In the genomic region with DNA sequence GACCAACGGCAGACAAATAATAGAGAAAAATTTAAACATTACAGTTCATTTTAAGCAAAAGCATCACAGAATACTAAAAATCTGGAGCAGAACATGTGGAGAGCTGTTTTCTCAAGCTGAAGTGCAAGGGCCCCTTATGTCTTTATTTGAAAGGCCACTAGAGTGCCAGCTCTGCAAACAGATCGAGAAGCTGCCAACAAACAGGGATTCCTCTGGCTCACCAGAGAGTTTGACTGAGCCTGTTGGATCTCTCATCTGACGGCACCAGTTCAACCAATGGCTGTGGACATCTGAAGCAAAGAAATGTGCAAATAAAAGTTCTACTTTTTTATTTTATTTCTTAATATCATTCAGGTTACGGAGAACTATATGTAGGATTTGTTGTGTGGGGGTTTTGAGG, we compare ENCODE assay signal across 25 cellular contexts.
DNase-seq lines count a peak whose midpoint lies in the region; ATAC-seq and TF ChIP-seq lines count a peak whose summit lies in the region.
"Had no signal": no experiment of that assay in that cellular context is flagged by ENCODE, and none has a peak within 500 bp of the region (broad histone marks: within the 10 kb centered on the region; RNA-seq: fewer than 3 reads in every experiment).

No MANE protein-coding gene starts in this region.

- H3K27me3 Mint-ChIP-seq in chondrocyte (ENCODE audit: low read depth) (no peaks in the 10 kb centered on the region), osteocyte (ENCODE audit: unreplicated experiment) (no peaks in the 10 kb centered on the region)
- H3K27me3 Mint-ChIP-seq: type B pancreatic cell had no signal

- H3K4me3 Mint-ChIP-seq in chondrocyte (ENCODE audit: unreplicated experiment) (no peak overlapping the region), osteocyte (ENCODE audit: unreplicated experiment) (no peak overlapping the region)
- H3K4me3 Mint-ChIP-seq: activated naive CD8-positive, alpha-beta T cell; CD8-positive, alpha-beta T cell; memory B cell; naive B cell; stimulated activated naive CD8-positive, alpha-beta T cell treated with anti-CD3 and anti-CD28 coated beads, Interleukin-15, Interleukin-2, amounts not matched to agents 100 ng/mL and 50 ng/mL, for 24 hours; T-helper 2 cell treated with Interferon-gamma antibody and Interleukin-4, amounts not matched to agents 5 μg/mL and 100 μg/mL, for 36 hours; type B pancreatic cell had no signal

- TF ChIP-seq CTCF in chondrocyte (IDR thresholded peaks at IDR 0.05) (no peak), osteocyte (IDR thresholded peaks at IDR 0.05) (no peak), GM10266 (IDR thresholded peaks at IDR 0.05; ENCODE audit: control insufficient read depth, insufficient read depth, low read depth, missing control alignments) (no peak)

- peaks cover 40% of the 10 kb centered on the region for H3K36me3 Mint-ChIP-seq in chondrocyte (ENCODE audit: low read depth)
- H3K36me3 Mint-ChIP-seq in osteocyte (ENCODE audit: unreplicated experiment), result peaks cover 64% of the 10 kb centered on the region
- H3K36me3 Mint-ChIP-seq: activated naive CD8-positive, alpha-beta T cell; CD8-positive, alpha-beta T cell; memory B cell; naive B cell had no signal

- H3K9me3 Mint-ChIP-seq in chondrocyte (ENCODE audit: low read depth) (no peaks in the 10 kb centered on the region), osteocyte (ENCODE audit: unreplicated experiment) (no peaks in the 10 kb centered on the region)
- H3K9me3 Mint-ChIP-seq: CD8-positive, alpha-beta T cell; memory B cell; naive B cell; stimulated activated naive CD8-positive, alpha-beta T cell treated with anti-CD3 and anti-CD28 coated beads, Interleukin-15, Interleukin-2, amounts not matched to agents 100 ng/mL and 50 ng/mL, for 24 hours; T-helper 2 cell treated with Interferon-gamma antibody and Interleukin-4, amounts not matched to agents 5 μg/mL and 100 μg/mL, for 36 hours; type B pancreatic cell had no signal

- H3K4me1 Mint-ChIP-seq in chondrocyte (ENCODE audit: low read depth) (peaks cover 56% of the 10 kb centered on the region), osteocyte (ENCODE audit: unreplicated experiment) (peaks cover 54% of the 10 kb centered on the region)
- H3K4me1 Mint-ChIP-seq: memory B cell, naive B cell had no signal

- no peak for ATAC-seq in GM18909 (IDR thresholded peaks at IDR 0.05; ENCODE audit: poor library complexity, unreplicated experiment)
- ATAC-seq: CD8-positive, alpha-beta T cell; SK-N-SH treated with all-trans-retinoic acid at 6 μM for 48 hours had no signal

- DNase-seq in NCI-H1105 treated with DMSO at 0.1 percent for 48 hours (lab: John Stamatoyannopoulos, UW) (peak; percentile 38), NCI-H1105 (lab: John Stamatoyannopoulos, UW) (no peak), NCI-H1092 (lab: John Stamatoyannopoulos, UW) (peak; percentile 62), chondrocyte (ENCODE audit: low spot score) (no peak), osteocyte (ENCODE audit: extremely low spot score, unreplicated experiment) (no peak), GM10266 (ENCODE audit: extremely low spot score) (no peak)
- no peak for DNase-seq in activated effector memory CD4-positive, alpha-beta T cell treated with anti-CD3 and anti-CD28 coated beads, Interleukin-2, amount 50 U/mL, for 16 hours
- DNase-seq: activated CD4-positive, alpha-beta T cell treated with anti-CD3 and anti-CD28 coated beads, Interleukin-2, amount 50 U/mL, for 1 hour; CD8-positive, alpha-beta T cell; cerebellar nuclear complex; effector CD4-positive, alpha-beta T cell; foreskin melanocyte; Karpas-422; naive B cell; NCI-H1048; NCI-H226; stimulated activated CD4-positive, alpha-beta T cell treated with anti-CD3 and anti-CD28 coated beads, Interleukin-4, amount 100 ng/mL, for 24 hours; WERI-Rb-1 had no signal

- H3K27ac Mint-ChIP-seq in chondrocyte (ENCODE audit: unreplicated experiment), result peak overlapping the region; percentile 12
- H3K27ac Mint-ChIP-seq in osteocyte (ENCODE audit: unreplicated experiment), result peak overlapping the region; percentile 91
- H3K27ac Mint-ChIP-seq: activated naive CD8-positive, alpha-beta T cell; CD8-positive, alpha-beta T cell; memory B cell; naive B cell; stimulated activated naive CD8-positive, alpha-beta T cell treated with anti-CD3 and anti-CD28 coated beads, Interleukin-15, Interleukin-2, amounts not matched to agents 100 ng/mL and 50 ng/mL, for 24 hours; T-helper 2 cell treated with Interferon-gamma antibody and Interleukin-4, amounts not matched to agents 5 μg/mL and 100 μg/mL, for 36 hours; type B pancreatic cell had no signal

Comparison
In these comparisons a context has a peak if more than half of its experiments do, and no peak if none do; other contexts are left out.
1. DNase-seq: peak in NCI-H1105 treated with DMSO at 0.1 percent for 48 hours (single experiment) and NCI-H1092 (single experiment); none in NCI-H1105 (single experiment), chondrocyte (single experiment), osteocyte (single experiment), GM10266 (single experiment) and activated effector memory CD4-positive, alpha-beta T cell treated with anti-CD3 and anti-CD28 coated beads, Interleukin-2, amount 50 U/mL, for 16 hours (single experiment).